11 cellular contexts compared by ENCODE assay signal in genomic region chr7:105131033-105131656, GRCh38.
DNase-seq lines count a peak whose midpoint lies in the region; ATAC-seq and TF ChIP-seq lines count a peak whose summit lies in the region.
"Had no signal": no experiment of that assay in that cellular context is flagged by ENCODE, and none has a peak within 500 bp of the region (broad histone marks: within the 10 kb centered on the region; RNA-seq: fewer than 3 reads in every experiment).

No MANE protein-coding gene starts in this region.

- no peaks in the 10 kb centered on the region for H3K9me3 Mint-ChIP-seq in activated T-cell treated with anti-CD3 and anti-CD28 coated beads, Interleukin-2, amount 50 U/mL, for 4 hours
- H3K9me3 Mint-ChIP-seq in stimulated activated memory B cell treated with anti-CD40 and anti-IgM and Interleukin-4, amounts not matched to agents 10 μg/mL and 1 μg/mL and 100 μg/mL, for 72 hours: no peaks in the 10 kb centered on the region
- H3K9me3 Mint-ChIP-seq: activated naive CD4-positive, alpha-beta T cell treated with anti-CD3 and anti-CD28 coated beads, Interleukin-2, amount 10 ng/mL, durations not matched to agents 7 days and 5 days had no signal

- no peak overlapping the region for H3K4me3 ChIP-seq in astrocyte of the spinal cord (ENCODE audit: low read depth, low read length)
- H3K4me3 ChIP-seq: transverse colon had no signal

- in situ Hi-C loops in astrocyte of the spinal cord (cut with HindIII; ENCODE audit: low sequenced_read_pairs): no loop called here

- peak overlapping the region; percentile 69 for H3K27ac Mint-ChIP-seq in stimulated activated memory B cell treated with anti-CD40 and anti-IgM and Interleukin-4, amounts not matched to agents 10 μg/mL and 1 μg/mL and 100 μg/mL, for 72 hours
- H3K27ac Mint-ChIP-seq: activated naive CD4-positive, alpha-beta T cell treated with anti-CD3 and anti-CD28 coated beads, Interleukin-2, amount 10 ng/mL, durations not matched to agents 7 days and 5 days had no signal

- DNase-seq in activated T-cell treated with anti-CD3 and anti-CD28 coated beads, Interleukin-2, amount 50 U/mL, for 4 hours: no peak
- DNase-seq in activated T-cell treated with anti-CD3 and anti-CD28 coated beads, Interleukin-2, amount 50 U/mL, for 1 hour: no peak
- DNase-seq in astrocyte of the spinal cord (ENCODE audit: low read depth, low spot score): peak; percentile 16
- no peak for DNase-seq in NCI-H1105 (lab: John Stamatoyannopoulos, UW)
- DNase-seq in omental fat pad (ENCODE audit: low spot score): no peak
- no peak for DNase-seq in DMS79 treated with DMSO at 0.1 percent for 48 hours (lab: John Stamatoyannopoulos, UW)
- DNase-seq: activated naive CD4-positive, alpha-beta T cell treated with anti-CD3 and anti-CD28 coated beads, Interleukin-2, amount 10 ng/mL, durations not matched to agents 7 days and 5 days; NCI-H510A treated with DMSO at 0.1 percent for 48 hours; transverse colon had no signal

- ATAC-seq in activated T-cell treated with anti-CD3 and anti-CD28 coated beads, Interleukin-2, amount 50 U/mL, for 4 hours: peak; percentile 35 to 72
- peak; percentile 62 for ATAC-seq in HG02973 (IDR thresholded peaks at IDR 0.05; ENCODE audit: unreplicated experiment)
- no peak for ATAC-seq in stimulated activated memory B cell treated with anti-CD40 and anti-IgM and Interleukin-4, amounts not matched to agents 10 μg/mL and 1 μg/mL and 100 μg/mL, for 72 hours
- ATAC-seq in omental fat pad (ENCODE audit: low FRiP score): no peak

- H3K4me3 Mint-ChIP-seq in activated T-cell treated with anti-CD3 and anti-CD28 coated beads, Interleukin-2, amount 50 U/mL, for 4 hours: no peak overlapping the region
- H3K4me3 Mint-ChIP-seq in stimulated activated memory B cell treated with anti-CD40 and anti-IgM and Interleukin-4, amounts not matched to agents 10 μg/mL and 1 μg/mL and 100 μg/mL, for 72 hours: no peak overlapping the region
- H3K4me3 Mint-ChIP-seq: activated naive CD4-positive, alpha-beta T cell treated with anti-CD3 and anti-CD28 coated beads, Interleukin-2, amount 10 ng/mL, durations not matched to agents 7 days and 5 days had no signal

- no peaks in the 10 kb centered on the region for H3K27me3 Mint-ChIP-seq in activated T-cell treated with anti-CD3 and anti-CD28 coated beads, Interleukin-2, amount 50 U/mL, for 4 hours (ENCODE audit: low read depth)
- H3K27me3 Mint-ChIP-seq in stimulated activated memory B cell treated with anti-CD40 and anti-IgM and Interleukin-4, amounts not matched to agents 10 μg/mL and 1 μg/mL and 100 μg/mL, for 72 hours: no peaks in the 10 kb centered on the region
- H3K27me3 Mint-ChIP-seq: activated naive CD4-positive, alpha-beta T cell treated with anti-CD3 and anti-CD28 coated beads, Interleukin-2, amount 10 ng/mL, durations not matched to agents 7 days and 5 days had no signal

- H3K4me1 Mint-ChIP-seq in activated T-cell treated with anti-CD3 and anti-CD28 coated beads, Interleukin-2, amount 50 U/mL, for 4 hours (ENCODE audit: low read depth): peaks cover 18% of the 10 kb centered on the region
- H3K4me1 Mint-ChIP-seq in stimulated activated memory B cell treated with anti-CD40 and anti-IgM and Interleukin-4, amounts not matched to agents 10 μg/mL and 1 μg/mL and 100 μg/mL, for 72 hours: peaks cover 17% of the 10 kb centered on the region

- TF ChIP-seq CTCF in astrocyte of the spinal cord (IDR thresholded peaks at IDR 0.05; ENCODE audit: low read depth, low read length): no peak
- TF ChIP-seq CTCF in omental fat pad (IDR thresholded peaks at IDR 0.05): no peak

- H3K36me3 Mint-ChIP-seq in activated T-cell treated with anti-CD3 and anti-CD28 coated beads, Interleukin-2, amount 50 U/mL, for 4 hours (ENCODE audit: insufficient read depth): peaks cover 18% of the 10 kb centered on the region
- peaks cover 46% of the 10 kb centered on the region for H3K36me3 Mint-ChIP-seq in stimulated activated memory B cell treated with anti-CD40 and anti-IgM and Interleukin-4, amounts not matched to agents 10 μg/mL and 1 μg/mL and 100 μg/mL, for 72 hours

Comparison
In these comparisons a context has a peak if more than half of its experiments do, and no peak if none do; other contexts are left out.
1. ATAC-seq: peak in activated T-cell treated with anti-CD3 and anti-CD28 coated beads, Interleukin-2, amount 50 U/mL, for 4 hours (2 of 2) and HG02973 (single experiment); none in stimulated activated memory B cell treated with anti-CD40 and anti-IgM and Interleukin-4, amounts not matched to agents 10 μg/mL and 1 μg/mL and 100 μg/mL, for 72 hours (single experiment) and omental fat pad (single experiment).